Comparison of ENCODE assay signal across 1 cellular context in the genomic region with DNA sequence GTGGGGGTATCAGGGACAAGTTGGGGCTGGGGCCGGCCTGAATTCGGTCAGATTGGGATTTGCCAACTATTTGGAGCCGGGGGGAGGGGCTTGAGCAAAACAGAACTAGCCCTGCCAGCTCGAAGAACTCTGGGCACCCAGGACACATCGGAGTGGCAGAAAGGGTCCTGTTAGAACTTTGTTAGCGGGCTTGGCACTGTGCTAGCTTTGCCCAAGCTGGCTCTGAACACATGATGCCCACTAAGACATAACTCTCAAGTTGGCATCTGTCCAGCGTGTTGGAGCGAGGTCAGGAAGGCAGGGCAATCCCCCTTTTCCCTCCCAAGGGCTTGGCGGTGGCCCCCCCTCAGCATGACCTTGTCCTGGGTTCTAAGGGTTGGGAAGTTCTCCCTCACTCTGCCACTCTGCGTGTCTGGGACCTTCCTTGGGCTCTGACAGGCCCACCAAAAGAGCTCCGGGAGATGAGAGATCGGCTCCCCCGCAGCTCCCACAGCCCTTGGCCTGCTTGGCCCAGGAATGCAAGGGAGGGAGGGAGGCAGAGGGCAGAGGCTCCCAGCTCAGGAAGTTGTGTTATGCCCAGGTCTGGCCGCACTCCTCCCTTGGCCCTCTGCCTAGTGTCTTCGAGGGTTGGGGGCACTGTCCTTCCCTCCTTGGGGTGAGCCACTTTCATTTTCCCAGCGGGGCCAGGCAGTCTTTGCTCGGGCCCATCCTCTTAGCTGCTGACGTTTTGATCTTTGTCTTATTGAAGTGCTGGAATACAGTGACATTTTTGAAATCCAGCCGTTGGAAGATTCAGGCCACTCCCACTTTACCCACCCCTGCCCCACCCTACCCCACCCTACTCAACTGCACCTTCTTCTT.
TF ChIP-seq lines count a peak whose summit lies in the region.

No MANE protein-coding gene starts in this region.

TF ChIP-seq in HepG2, 621 proteins besides CTCF, POLR2A, EP300 and RAD21 (continued from another document):
- TF ChIP-seq TEAD3 (CRISPR knock-in tag; optimal IDR thresholded peaks at IDR 0.05; ENCODE audit: borderline replicate concordance): peak; percentile 87
- TF ChIP-seq ZBTB8A (CRISPR knock-in tag; IDR thresholded peaks at IDR 0.05; ENCODE audit: borderline replicate concordance, low read depth): no peak
- no peak for TF ChIP-seq ZNF136 (CRISPR knock-in tag; IDR thresholded peaks at IDR 0.05; ENCODE audit: low read depth)
- no peak for TF ChIP-seq ZBTB25 (CRISPR knock-in tag; IDR thresholded peaks at IDR 0.05)
- TF ChIP-seq ZNF230 (CRISPR knock-in tag; IDR thresholded peaks at IDR 0.05): peak; percentile 68; the same call in 1 of the 2 replicates
- no peak for TF ChIP-seq ZFP36 (IDR thresholded peaks at IDR 0.05; ENCODE audit: borderline replicate concordance, low read depth, low read length, partially characterized antibody)
- TF ChIP-seq ZNF761 (CRISPR knock-in tag; conservative IDR thresholded peaks at IDR 0.05): 0 out of 2 replicates have a peak, but pooled peaks have one; percentile 11
- no peak for TF ChIP-seq BRCA1 (CRISPR knock-in tag; IDR thresholded peaks at IDR 0.05)
- peak; percentile 8; the same call in 1 of the 2 replicates for TF ChIP-seq ZNF703 (CRISPR knock-in tag; IDR thresholded peaks at IDR 0.05; ENCODE audit: borderline replicate concordance)
- TF ChIP-seq ZNF292 (CRISPR knock-in tag; IDR thresholded peaks at IDR 0.05; ENCODE audit: borderline replicate concordance, low read depth): 0 out of 2 replicates have a peak, but pooled peaks have one; percentile 14
- no peak for TF ChIP-seq HNRNPH1 (optimal IDR thresholded peaks at IDR 0.05; ENCODE audit: low read depth, low read length)
